Comparison of ENCODE assay signal across 8 cellular contexts in genomic region chr4:86935833-86936721, GRCh38. TPM values are rescaled to one million over a fixed set of nuclear protein-coding genes. Genes with fewer than 3 reads are reported as not detected.
A peak's percentile ranks its signal among the peaks of the same experiment; 100 is the strongest.
DNase-seq lines count a peak whose midpoint lies in the region; ATAC-seq and TF ChIP-seq lines count a peak whose summit lies in the region.

No MANE protein-coding gene starts in this region.

- DNase-seq in CD8-positive, alpha-beta T cell, result peak; percentile 38 to 82 (median 71)
- DNase-seq in SK-N-SH, result no peak
- DNase-seq in activated naive CD4-positive, alpha-beta T cell treated with anti-CD3 and anti-CD28 coated beads, Interleukin-2, amount 50 U/mL, for 72 hours (ENCODE audit: low spot score in 2 of 2), result peak; percentile 73 to 81
- DNase-seq in left cardiac atrium, result peak; percentile 63
- peak; percentile 78 to 85 for DNase-seq in aorta

- no peak for TF ChIP-seq EP300 in SK-N-SH (IDR thresholded peaks at IDR 0.05; ENCODE audit: borderline replicate concordance in 1 of 2, low read depth in 1 of 2, low read length in 1 of 2)

- H3K4me2 ChIP-seq in SK-N-SH, result peak overlapping the region; percentile 88

- no peaks in the 10 kb centered on the region for H3K9me3 ChIP-seq in CD8-positive, alpha-beta T cell (ENCODE audit: low read length)
- no peaks in the 10 kb centered on the region for H3K9me3 ChIP-seq in SK-N-SH
- H3K9me3 ChIP-seq in aorta (ENCODE audit: control insufficient read depth, low read length), result no peaks in the 10 kb centered on the region

- H3K36me3 Mint-ChIP-seq in CD8-positive, alpha-beta T cell, result peaks cover 12% of the 10 kb centered on the region
- peaks cover 16 to 18% of the 10 kb centered on the region in 2 donors for H3K36me3 Mint-ChIP-seq in activated naive CD4-positive, alpha-beta T cell treated with anti-CD3 and anti-CD28 coated beads, Interleukin-2, amount 50 U/mL, for 72 hours

- peak overlapping the region; percentile 79 for H3K9ac ChIP-seq in SK-N-SH
- H3K9ac ChIP-seq in rectal smooth muscle tissue (ENCODE audit: low read length), result peak overlapping the region; percentile 92

- H3F3A ChIP-seq in SK-N-SH (replicated peaks; ENCODE audit: insufficient read depth), result peaks cover 19% of the 10 kb centered on the region

- H3K36me3 ChIP-seq in CD8-positive, alpha-beta T cell (ENCODE audit: insufficient read depth, low read length), result no peaks in the 10 kb centered on the region
- no peaks in the 10 kb centered on the region for H3K36me3 ChIP-seq in SK-N-SH (replicated peaks in 1 of 2; ENCODE audit: control insufficient read depth in 1 of 2, insufficient read depth in 2 of 2, low read length in 1 of 2)
- H3K36me3 ChIP-seq in rectal smooth muscle tissue (ENCODE audit: control insufficient read depth, insufficient read depth, low read length), result no peaks in the 10 kb centered on the region
- no peaks in the 10 kb centered on the region for H3K36me3 ChIP-seq in aorta (ENCODE audit: control insufficient read depth in 1 of 2, insufficient read depth in 2 of 2, low read length in 1 of 2)

- peaks cover 58% of the 10 kb centered on the region for H3K4me1 Mint-ChIP-seq in CD8-positive, alpha-beta T cell (ENCODE audit: low read depth)

- H3K4me1 ChIP-seq in CD8-positive, alpha-beta T cell (ENCODE audit: insufficient read depth, low read length), result peaks cover 46% of the 10 kb centered on the region
- H3K4me1 ChIP-seq in SK-N-SH (ENCODE audit: control insufficient read depth in 1 of 2, insufficient read depth in 2 of 2, low read depth in 1 of 2, low read length in 1 of 2), result peaks cover 4 to 11% of the 10 kb centered on the region in 2 experiments; a peak in 3 of 4 replicates
- H3K4me1 ChIP-seq in rectal smooth muscle tissue (ENCODE audit: control insufficient read depth, insufficient read depth, low read length), result peaks cover 14% of the 10 kb centered on the region
- peaks cover 2 to 3% of the 10 kb centered on the region in 2 donors for H3K4me1 ChIP-seq in aorta (ENCODE audit: control insufficient read depth in 1 of 2, insufficient read depth in 2 of 2, low read length in 2 of 2)

- H3K27ac Mint-ChIP-seq in CD8-positive, alpha-beta T cell, result peak overlapping the region; percentile 95
- peak overlapping the region; percentile 87 to 93 for H3K27ac Mint-ChIP-seq in activated naive CD4-positive, alpha-beta T cell treated with anti-CD3 and anti-CD28 coated beads, Interleukin-2, amount 50 U/mL, for 72 hours

- H3K4me3 ChIP-seq in CD8-positive, alpha-beta T cell (ENCODE audit: low read depth, low read length), result peak overlapping the region; percentile 87
- H3K4me3 ChIP-seq in SK-N-SH (ENCODE audit: low read depth in 2 of 2, low read length in 1 of 2) (peak overlapping the region; percentile 71 to 84), rectal smooth muscle tissue (ENCODE audit: low read length) (peak overlapping the region; percentile 83), aorta (ENCODE audit: low read length in 2 of 2) (peak overlapping the region; percentile 59 to 88)

- ATAC-seq in CD8-positive, alpha-beta T cell, result peak; percentile 60
- peak; percentile 37 for ATAC-seq in GM19455 (IDR thresholded peaks at IDR 0.05; ENCODE audit: unreplicated experiment)
- peak; percentile 22 for ATAC-seq in HG03571 (IDR thresholded peaks at IDR 0.05; ENCODE audit: unreplicated experiment)
- peak; percentile 70 to 74 for ATAC-seq in activated naive CD4-positive, alpha-beta T cell treated with anti-CD3 and anti-CD28 coated beads, Interleukin-2, amount 50 U/mL, for 72 hours
- peak; percentile 20 to 72 for ATAC-seq in left cardiac atrium
- ATAC-seq in aorta (ENCODE audit: low FRiP score), result peak; percentile 77

- H3K79me2 ChIP-seq in SK-N-SH (ENCODE audit: insufficient read depth), result peaks cover 4% of the 10 kb centered on the region; the same call in 1 of the 2 replicates

- no peaks in the 10 kb centered on the region for H3K9me3 Mint-ChIP-seq in CD8-positive, alpha-beta T cell
- no peaks in the 10 kb centered on the region for H3K9me3 Mint-ChIP-seq in activated naive CD4-positive, alpha-beta T cell treated with anti-CD3 and anti-CD28 coated beads, Interleukin-2, amount 50 U/mL, for 72 hours

- POLR2A ChIA-PET in CD8-positive, alpha-beta T cell (lab: Charles Lee), result interaction anchor here (0.6 to 3.9 kb wide), 17 partner anchors 9 to 284 kb away, joined by 3 to 148 read pairs (median 4); no protein-coding TSS in a partner anchor
- POLR2A ChIA-PET in SK-N-SH (lab: Yijun Ruan, JAX), result interaction anchor here (0.7 to 1.6 kb wide), 3 partner anchors 70 to 96 kb away, joined by 3 to 14 read pairs (median 3); no protein-coding TSS in a partner anchor

- no peaks in the 10 kb centered on the region for H4K20me1 ChIP-seq in SK-N-SH (ENCODE audit: insufficient read depth)

- CTCF ChIA-PET in CD8-positive, alpha-beta T cell (lab: Charles Lee), result interaction anchor here (0.7 to 6.2 kb wide), 11 partner anchors 9 to 157 kb away, joined by 3 to 39 read pairs (median 4); no protein-coding TSS in a partner anchor
- CTCF ChIA-PET in SK-N-SH (lab: Yijun Ruan, JAX), result interaction anchor here (1.0 to 2.7 kb wide), 6 partner anchors 10 to 157 kb away, joined by 3 to 22 read pairs (median 4); no protein-coding TSS in a partner anchor

- H3K9me2 ChIP-seq in SK-N-SH, result no peaks in the 10 kb centered on the region

- TF ChIP-seq CTCF in CD8-positive, alpha-beta T cell (IDR thresholded peaks at IDR 0.05), result no peak
- TF ChIP-seq CTCF in SK-N-SH (IDR thresholded peaks at IDR 0.05), result no peak

- no peaks in the 10 kb centered on the region for H3K27me3 Mint-ChIP-seq in CD8-positive, alpha-beta T cell (ENCODE audit: low read depth)

- intact Hi-C loops in CD8-positive, alpha-beta T cell (cut with DNase I, micrococcal nuclease), result loop anchor here (1.0 to 10.0 kb wide), 8 partner anchors 70 to 1659 kb away; partner anchors contain the start of genes HERC3 (in 2 of the 2), NUDT9 (in 2 of the 2), PPM1K (in 2 of the 2) and HSD17B11 (in 1 of the 2)
- intact Hi-C loops in left cardiac atrium (cut with DNase I), result loop anchor here (5.0 kb wide), 2 partner anchors 71 to 161 kb away; no protein-coding TSS in a partner anchor
- intact Hi-C loops in aorta (cut with DNase I), result loop anchor here (5.0 to 10.0 kb wide), 3 partner anchors 71 to 189 kb away; no protein-coding TSS in a partner anchor

- H3K4me3 Mint-ChIP-seq in CD8-positive, alpha-beta T cell, result peak overlapping the region; percentile 88

- H2AFZ ChIP-seq in SK-N-SH (ENCODE audit: low read depth), result peak overlapping the region; percentile 99

- 50% methylated on average over 36 of the region's 36 CpGs for WGBS in SK-N-SH (ENCODE audit: low lambda C conversion rate)
- WGBS in aorta, 2 donors, result 22 to 23% methylated on average over 33 to 36 of the region's 36 CpGs

- H3K27me3 ChIP-seq in CD8-positive, alpha-beta T cell (ENCODE audit: insufficient read depth, low read length), result no peaks in the 10 kb centered on the region
- no peaks in the 10 kb centered on the region for H3K27me3 ChIP-seq in SK-N-SH (ENCODE audit: insufficient read depth)
- H3K27me3 ChIP-seq in rectal smooth muscle tissue (ENCODE audit: control insufficient read depth, insufficient read depth, low read length), result no peaks in the 10 kb centered on the region
- no peaks in the 10 kb centered on the region for H3K27me3 ChIP-seq in aorta (ENCODE audit: control insufficient read depth in 1 of 2, insufficient read depth in 2 of 2, low read length in 1 of 2)

- no peak for TF ChIP-seq RAD21 in SK-N-SH (IDR thresholded peaks at IDR 0.05; ENCODE audit: low read length)

- peak overlapping the region; percentile 81 for H3K27ac ChIP-seq in CD8-positive, alpha-beta T cell (ENCODE audit: low read depth, low read length)
- H3K27ac ChIP-seq in SK-N-SH (ENCODE audit: low read depth in 2 of 2, low read length in 1 of 2) (peak overlapping the region in 1 of 2 experiments; percentile 78; a peak in 1 of 4 replicates), rectal smooth muscle tissue (ENCODE audit: low read depth, low read length) (peak overlapping the region; percentile 98), aorta (ENCODE audit: low read depth in 1 of 2, low read length in 2 of 2) (peak overlapping the region in 1 of 2 donors; percentile 93)

TF ChIP-seq in SK-N-SH, 30 proteins besides CTCF, POLR2A, EP300 and RAD21:
- TF ChIP-seq, protein P1, sequence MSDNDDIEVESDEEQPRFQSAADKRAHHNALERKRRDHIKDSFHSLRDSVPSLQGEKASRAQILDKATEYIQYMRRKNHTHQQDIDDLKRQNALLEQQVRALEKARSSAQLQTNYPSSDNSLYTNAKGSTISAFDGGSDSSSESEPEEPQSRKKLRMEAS (IDR thresholded peaks at IDR 0.05; ENCODE audit: low read depth), result 0 out of 2 replicates have a peak, but pooled peaks have one; percentile 6
- TF ChIP-seq GABPA (IDR thresholded peaks at IDR 0.05; ENCODE audit: low read depth), result no peak
- no peak for TF ChIP-seq ELF1 (IDR thresholded peaks at IDR 0.05)

RNA-seq across cellular contexts. Expression of gene AFF1, which starts 1.3 kb away (rescaled TPM):
- total RNA-seq in CD8-positive, alpha-beta T cell, result 10 to 100 TPM; 32.3 to 33.8 TPM
- polyA plus RNA-seq in SK-N-SH (2012; rRNA removed) (2.2 and 2.7 TPM in 2 replicates), aorta (10 to 100 TPM in 1 of 2 donors, 1 to 10 TPM in 1; 4.8 to 15.0 TPM)
- polyA plus RNA-seq in SK-N-SH (2012; cell fraction: cytosol; rRNA removed), result 3.4 and 3.8 TPM in 2 replicates
- polyA plus RNA-seq in SK-N-SH (2012; cell fraction: nucleus; rRNA removed), result 8.8 and 9.5 TPM in 2 replicates
- total RNA-seq in activated naive CD4-positive, alpha-beta T cell treated with anti-CD3 and anti-CD28 coated beads, Interleukin-2, amount 50 U/mL, for 72 hours, result 10 to 100 TPM; 41.5 to 71.7 TPM
- total RNA-seq in left cardiac atrium (10 to 100 TPM; 68.1 to 78.4 TPM), aorta (100 to 1,000 TPM in 1 of 2 donors, 10 to 100 TPM in 1; 99.6 to 107 TPM)

RNA-seq across cellular contexts. Expression of gene C4orf36, which starts 43.9 kb away (rescaled TPM):
- total RNA-seq in CD8-positive, alpha-beta T cell, result not detected
- 0.71 and 0.93 TPM in 2 replicates for polyA plus RNA-seq in SK-N-SH (2012; rRNA removed)
- 1.1 and 1.3 TPM in 2 replicates for polyA plus RNA-seq in SK-N-SH (2012; cell fraction: cytosol; rRNA removed)
- polyA plus RNA-seq in SK-N-SH (2012; cell fraction: nucleus; rRNA removed), result 0.26 and 0.32 TPM in 2 replicates
- not detected for total RNA-seq in activated naive CD4-positive, alpha-beta T cell treated with anti-CD3 and anti-CD28 coated beads, Interleukin-2, amount 50 U/mL, for 72 hours
- total RNA-seq in left cardiac atrium, result under 1 TPM in 1 of 2 donors, not detected in 1; 0.44 TPM
- total RNA-seq in aorta, result 1 to 10 TPM in 1 of 2 donors, not detected in 1; 1.2 TPM
- under 1 TPM in 1 of 2 donors, not detected in 1; 0.36 TPM for polyA plus RNA-seq in aorta

Comparison
In these comparisons a context has a peak if more than half of its experiments do, and no peak if none do; other contexts are left out.
1. ATAC-seq: peak in every context shown above with its lines; median percentile 77 in aorta; 72 in activated naive CD4-positive, alpha-beta T cell treated with anti-CD3 and anti-CD28 coated beads, Interleukin-2, amount 50 U/mL, for 72 hours; 60 in CD8-positive, alpha-beta T cell; 46 in left cardiac atrium; 37 in GM19455; 22 in HG03571.